28 cellular contexts compared by ENCODE assay signal in the genomic region with DNA sequence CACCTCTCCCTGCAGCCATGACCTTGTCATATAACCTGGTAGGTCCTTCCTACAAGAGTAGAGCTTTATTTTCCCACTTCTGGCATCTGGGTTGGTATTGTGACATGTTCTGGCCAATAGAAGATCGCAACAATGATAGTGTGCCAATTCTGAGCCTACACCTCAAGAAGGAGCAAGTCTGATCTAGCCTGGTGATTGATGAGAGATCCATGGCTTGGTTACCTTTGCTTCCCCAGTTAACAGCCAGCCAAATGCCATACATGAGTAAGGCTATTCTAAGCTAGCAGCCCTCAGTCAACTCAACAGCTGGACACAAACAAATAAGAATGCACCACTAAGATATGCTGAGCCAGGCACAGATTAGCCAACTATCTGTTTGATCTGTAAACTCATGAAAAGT.
"Had no signal": no experiment of that assay in that cellular context is flagged by ENCODE, and none has a peak within 500 bp of the region (broad histone marks: within the 10 kb centered on the region; RNA-seq: fewer than 3 reads in every experiment).

No MANE protein-coding gene starts in this region.

- H3K4me2 ChIP-seq: smooth muscle cell had no signal

- H3K36me3 ChIP-seq: neutrophil, pancreas, prostate gland, right atrium auricular region, right lobe of liver, sigmoid colon, spleen, stomach, thoracic aorta, thyroid gland, tibial nerve, upper lobe of left lung, vagina had no signal

- H3K4me1 ChIP-seq: pancreas, prostate gland, right atrium auricular region, right lobe of liver, spleen, thyroid gland, tibial nerve, upper lobe of left lung, vagina had no signal

- H3K9me3 ChIP-seq: neutrophil, pancreas, prostate gland, right atrium auricular region, right lobe of liver, sigmoid colon, spleen, stomach, thoracic aorta, thyroid gland, tibial nerve, upper lobe of left lung, vagina had no signal

- FAIRE-seq: pancreas, urothelium cell line had no signal

- H3K27me3 ChIP-seq: neutrophil, pancreas, right atrium auricular region, right lobe of liver, sigmoid colon, spleen, stomach, thyroid gland, tibial nerve, upper lobe of left lung, vagina had no signal

- DNase-seq: naive thymus-derived CD8-positive, alpha-beta T cell; nephron progenitor cell; nucleus accumbens; pancreas; retina; right lobe of liver; sigmoid colon; spleen; stimulated activated CD4-positive, alpha-beta T cell treated with anti-CD3 and anti-CD28 coated beads, Interleukin-12 subunit alpha, Interleukin-12 subunit beta, amount 100 ng/mL, for 4 hours; stimulated activated CD4-positive, alpha-beta T cell treated with anti-CD3 and anti-CD28 coated beads, Interleukin-1b, Interleukin-23, amount 100 ng/mL, for 48 hours; stimulated activated CD4-positive, alpha-beta T cell treated with anti-CD3 and anti-CD28 coated beads, Interleukin-4, amount 100 ng/mL, for 24 hours; stimulated activated naive B cell treated with anti-CD40 and anti-IgM and Interleukin-4, amounts not matched to agents 10 μg/mL and 1 μg/mL and 100 μg/mL, for 72 hours; stimulated activated naive CD4-positive, alpha-beta T cell treated with Interleukin-2 at 50 U/mL for 16 hours; stomach; thyroid gland; trophoblast cell; upper lobe of left lung had no signal

- H3K27ac ChIP-seq: neutrophil, pancreas, prostate gland, right atrium auricular region, right lobe of liver, sigmoid colon, skin epidermis, spleen, stomach, thoracic aorta, thyroid gland, tibial nerve, upper lobe of left lung, vagina had no signal

- H3K4me3 ChIP-seq: pancreas, prostate gland, right atrium auricular region, right lobe of liver, sigmoid colon, skin epidermis, smooth muscle cell, spleen, stomach, thoracic aorta, thyroid gland, tibial nerve, upper lobe of left lung, vagina had no signal

- ATAC-seq: naive thymus-derived CD8-positive, alpha-beta T cell; natural killer cell treated with Interleukin-12 subunit alpha and Interleukin-12 subunit beta and Interleukin-15 and Interleukin-18, amount 100 ng/mL, for 72 hours; pancreas; right lobe of liver; stimulated activated effector memory CD8-positive, alpha-beta T cell treated with anti-CD3 and anti-CD28 coated beads, Interleukin-12 subunit alpha, Interleukin-12 subunit beta, amount 100 ng/mL, for 72 hours; stimulated activated naive B cell treated with anti-CD40 and anti-IgM and Interleukin-4, amounts not matched to agents 10 μg/mL and 1 μg/mL and 100 μg/mL, for 72 hours had no signal
